In genomic region chr3:8909160-8909559, GRCh38 we compare ENCODE assay signal across 28 cellular contexts.
"Had no signal": no experiment of that assay in that cellular context is flagged by ENCODE, and none has a peak within 500 bp of the region (broad histone marks: within the 10 kb centered on the region; RNA-seq: fewer than 3 reads in every experiment).

No MANE protein-coding gene starts in this region.

- H3K27me3 Mint-ChIP-seq: dendritic cell treated with granulocyte-macrophage colony-stimulating factor and Interleukin-4, amounts not matched to agents 40 ng/mL and 50 ng/mL, for 4 days; effector memory CD8-positive, alpha-beta T cell; naive B cell; naive thymus-derived CD8-positive, alpha-beta T cell had no signal

- ATAC-seq: effector memory CD8-positive, alpha-beta T cell; esophagus mucosa; gastrocnemius medialis; heart right ventricle; left cardiac atrium; left lung; left ventricle myocardium superior; lower lobe of right lung; mucosa of descending colon; naive thymus-derived CD8-positive, alpha-beta T cell had no signal

- DNase-seq: cortex of kidney; effector CD8-positive, alpha-beta T cell; effector memory CD8-positive, alpha-beta T cell; endodermal cell; erythroblast; esophagus squamous epithelium; foreskin fibroblast; foreskin melanocyte; gastrocnemius medialis; glutamatergic neuron; head of caudate nucleus; heart right ventricle; hippocampal formation; left cardiac atrium; left lung; left ventricle myocardium superior; lower lobe of right lung; mesenchymal stem cell; mucosa of descending colon; naive B cell; naive thymus-derived CD8-positive, alpha-beta T cell had no signal

- H3K36me3 ChIP-seq: lower lobe of right lung had no signal

- H3K4me1 Mint-ChIP-seq: mesothelial cell of epicardium; naive thymus-derived CD8-positive, alpha-beta T cell had no signal

- H3K4me3 ChIP-seq: esophagus squamous epithelium, gastrocnemius medialis, heart right ventricle, left lung, lower lobe of right lung, mucosa of descending colon had no signal

- H3K27me3 ChIP-seq: esophagus squamous epithelium, gastrocnemius medialis, heart right ventricle, left lung had no signal

- FAIRE-seq: endometrium, islet of Langerhans, keratinocyte had no signal

- H3K27ac ChIP-seq: epithelial cell of prostate, esophagus squamous epithelium, gastrocnemius medialis, heart right ventricle, left lung, lower lobe of right lung had no signal

- H3K27ac Mint-ChIP-seq: dendritic cell treated with granulocyte-macrophage colony-stimulating factor and Interleukin-4, amounts not matched to agents 40 ng/mL and 50 ng/mL, for 4 days; effector memory CD8-positive, alpha-beta T cell; endodermal cell; mesothelial cell of epicardium; naive B cell; naive thymus-derived CD8-positive, alpha-beta T cell had no signal

- H3K9me3 Mint-ChIP-seq: dendritic cell treated with granulocyte-macrophage colony-stimulating factor and Interleukin-4, amounts not matched to agents 40 ng/mL and 50 ng/mL, for 4 days; effector memory CD8-positive, alpha-beta T cell; endodermal cell; mesothelial cell of epicardium; naive B cell; naive thymus-derived CD8-positive, alpha-beta T cell had no signal

- H3K4me3 Mint-ChIP-seq: dendritic cell treated with granulocyte-macrophage colony-stimulating factor and Interleukin-4, amounts not matched to agents 40 ng/mL and 50 ng/mL, for 4 days; effector memory CD8-positive, alpha-beta T cell; endodermal cell; mesothelial cell of epicardium; naive B cell; naive thymus-derived CD8-positive, alpha-beta T cell had no signal

- H3K9me3 ChIP-seq: esophagus squamous epithelium, gastrocnemius medialis, heart right ventricle, left lung, lower lobe of right lung, mucosa of descending colon had no signal

- H3K4me1 ChIP-seq: esophagus squamous epithelium, gastrocnemius medialis, heart right ventricle, left lung, lower lobe of right lung had no signal
